In the genomic region with DNA sequence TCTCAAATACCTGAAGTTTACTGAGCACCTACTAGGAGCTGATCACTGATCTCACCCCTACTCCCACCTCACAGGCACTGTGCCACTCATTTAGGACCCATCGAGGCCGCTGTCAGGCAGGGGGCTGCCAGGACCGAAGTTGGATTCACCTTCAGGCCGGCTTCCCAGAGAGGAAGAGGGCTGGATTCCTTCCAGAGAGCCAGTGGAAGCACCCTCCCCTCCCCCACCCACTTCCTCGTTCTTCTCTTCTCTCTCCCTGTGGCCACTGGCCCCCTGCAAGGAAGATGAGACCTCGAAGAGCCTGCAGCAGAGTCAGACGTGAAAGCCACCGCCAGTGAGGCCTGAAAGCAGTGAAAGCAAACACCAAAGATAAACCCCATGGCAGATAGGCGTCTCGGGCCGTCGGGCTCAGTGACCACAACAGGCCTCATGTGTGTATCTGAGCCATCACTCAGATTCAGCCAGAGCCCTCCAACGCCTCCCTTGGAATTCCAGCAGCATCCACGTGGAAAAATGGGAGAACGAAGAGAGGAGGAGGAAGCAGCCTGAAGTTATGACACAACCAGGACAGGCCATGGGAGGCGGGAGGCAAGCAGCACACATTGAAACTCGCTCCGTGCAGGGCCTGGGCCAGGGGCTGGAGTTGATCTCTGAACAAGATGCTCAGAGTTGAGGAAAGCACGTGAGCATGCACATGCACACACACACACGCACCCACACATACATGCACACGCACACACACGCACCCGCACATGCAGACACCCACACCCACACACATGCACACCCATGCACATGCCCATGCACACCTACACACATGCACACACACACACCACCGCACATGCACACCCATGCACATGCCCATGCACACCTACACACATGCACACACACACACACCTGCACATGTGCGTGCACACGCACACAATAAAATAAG, we compare ENCODE assay signal across 1 cellular context.
TF ChIP-seq lines count a peak whose summit lies in the region.

No MANE protein-coding gene starts in this region.

TF ChIP-seq in K562, 482 proteins besides CTCF, POLR2A, EP300 and RAD21 (continued from another document and continues in another):
- TF ChIP-seq, protein P1, sequence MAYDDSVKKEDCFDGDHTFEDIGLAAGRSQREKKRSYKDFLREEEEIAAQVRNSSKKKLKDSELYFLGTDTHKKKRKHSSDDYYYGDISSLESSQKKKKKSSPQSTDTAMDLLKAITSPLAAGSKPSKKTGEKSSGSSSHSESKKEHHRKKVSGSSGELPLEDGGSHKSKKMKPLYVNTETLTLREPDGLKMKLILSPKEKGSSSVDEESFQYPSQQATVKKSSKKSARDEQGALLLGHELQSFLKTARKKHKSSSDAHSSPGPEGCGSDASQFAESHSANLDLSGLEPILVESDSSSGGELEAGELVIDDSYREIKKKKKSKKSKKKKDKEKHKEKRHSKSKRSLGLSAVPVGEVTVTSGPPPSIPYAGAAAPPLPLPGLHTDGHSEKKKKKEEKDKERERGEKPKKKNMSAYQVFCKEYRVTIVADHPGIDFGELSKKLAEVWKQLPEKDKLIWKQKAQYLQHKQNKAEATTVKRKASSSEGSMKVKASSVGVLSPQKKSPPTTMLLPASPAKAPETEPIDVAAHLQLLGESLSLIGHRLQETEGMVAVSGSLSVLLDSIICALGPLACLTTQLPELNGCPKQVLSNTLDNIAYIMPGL (CRISPR knock-in tag; IDR thresholded peaks at IDR 0.05) = no peak
- TF ChIP-seq HDAC8 (tag; IDR thresholded peaks at IDR 0.05) (no peak), FIP1L1 (IDR thresholded peaks at IDR 0.05; ENCODE audit: low read depth, low read length, poor library complexity, severe bottlenecking) (no peak), ZNF316 (IDR thresholded peaks at IDR 0.05) (no peak), ZNF184 (CRISPR knock-in tag; IDR thresholded peaks at IDR 0.05) (no peak), ZNF282 (CRISPR knock-in tag; IDR thresholded peaks at IDR 0.05) (0 out of 2 replicates have a peak, but pooled peaks have one; percentile 35), ZNF830 (CRISPR knock-in tag; IDR thresholded peaks at IDR 0.05) (no peak), GTF2F1 (IDR thresholded peaks at IDR 0.05; ENCODE audit: low read depth, low read length) (no peak), PCBP1 (IDR thresholded peaks at IDR 0.05; ENCODE audit: low read depth, low read length, poor library complexity, severe bottlenecking) (no peak), NELFE (IDR thresholded peaks at IDR 0.05; ENCODE audit: insufficient read depth, insufficient read length) (no peak), ADNP (tag; IDR thresholded peaks at IDR 0.05) (no peak), PPARD (CRISPR knock-in tag; IDR thresholded peaks at IDR 0.05) (no peak), SUPT5H (IDR thresholded peaks at IDR 0.05) (no peak), DACH1 (IDR thresholded peaks at IDR 0.05; ENCODE audit: partially characterized antibody) (no peak), POU5F1 (IDR thresholded peaks at IDR 0.05; ENCODE audit: borderline replicate concordance, low read depth, low read length, partially characterized antibody) (no peak), POLR2AphosphoS2 (IDR thresholded peaks at IDR 0.05; ENCODE audit: low read length) (no peak), PHF8 (IDR thresholded peaks at IDR 0.05; ENCODE audit: borderline replicate concordance, low read length) (no peak), KLF6 (CRISPR knock-in tag; IDR thresholded peaks at IDR 0.05; ENCODE audit: borderline replicate concordance) (0 out of 2 replicates have a peak, but pooled peaks have one; percentile 64), ILF3 (IDR thresholded peaks at IDR 0.05; ENCODE audit: borderline replicate concordance) (no peak), PTTG1 (tag; IDR thresholded peaks at IDR 0.05; ENCODE audit: low read depth) (no peak), ZFP1 (CRISPR knock-in tag; IDR thresholded peaks at IDR 0.05) (no peak), ZZZ3 (IDR thresholded peaks at IDR 0.05) (no peak), ERF (CRISPR knock-in tag; IDR thresholded peaks at IDR 0.05) (no peak), SMC3 (conservative IDR thresholded peaks at IDR 0.05; ENCODE audit: insufficient read depth, low read depth, low read length) (no peak), CHD2 (IDR thresholded peaks at IDR 0.05; ENCODE audit: low read depth, low read length) (peak; percentile 36; the same call in 1 of the 2 replicates), ZKSCAN3 (CRISPR knock-in tag; IDR thresholded peaks at IDR 0.05) (no peak), PHF20 (IDR thresholded peaks at IDR 0.05; ENCODE audit: partially characterized antibody) (peak; percentile 36), SP2 (IDR thresholded peaks at IDR 0.05; ENCODE audit: extremely low read depth, low read depth, low read length, poor library complexity, severe bottlenecking) (no peak), CBX3 (IDR thresholded peaks at IDR 0.05; ENCODE audit: borderline replicate concordance in 1 of 2, low read length in 2 of 2) (no peak), ZNF764 (CRISPR knock-in tag; IDR thresholded peaks at IDR 0.05; ENCODE audit: low read depth) (no peak)
- TF ChIP-seq, protein P2, sequence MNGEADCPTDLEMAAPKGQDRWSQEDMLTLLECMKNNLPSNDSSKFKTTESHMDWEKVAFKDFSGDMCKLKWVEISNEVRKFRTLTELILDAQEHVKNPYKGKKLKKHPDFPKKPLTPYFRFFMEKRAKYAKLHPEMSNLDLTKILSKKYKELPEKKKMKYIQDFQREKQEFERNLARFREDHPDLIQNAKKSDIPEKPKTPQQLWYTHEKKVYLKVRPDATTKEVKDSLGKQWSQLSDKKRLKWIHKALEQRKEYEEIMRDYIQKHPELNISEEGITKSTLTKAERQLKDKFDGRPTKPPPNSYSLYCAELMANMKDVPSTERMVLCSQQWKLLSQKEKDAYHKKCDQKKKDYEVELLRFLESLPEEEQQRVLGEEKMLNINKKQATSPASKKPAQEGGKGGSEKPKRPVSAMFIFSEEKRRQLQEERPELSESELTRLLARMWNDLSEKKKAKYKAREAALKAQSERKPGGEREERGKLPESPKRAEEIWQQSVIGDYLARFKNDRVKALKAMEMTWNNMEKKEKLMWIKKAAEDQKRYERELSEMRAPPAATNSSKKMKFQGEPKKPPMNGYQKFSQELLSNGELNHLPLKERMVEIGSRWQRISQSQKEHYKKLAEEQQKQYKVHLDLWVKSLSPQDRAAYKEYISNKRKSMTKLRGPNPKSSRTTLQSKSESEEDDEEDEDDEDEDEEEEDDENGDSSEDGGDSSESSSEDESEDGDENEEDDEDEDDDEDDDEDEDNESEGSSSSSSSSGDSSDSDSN (IDR thresholded peaks at IDR 0.05; ENCODE audit: borderline replicate concordance in 1 of 2, low read depth in 2 of 2, low read length in 2 of 2) = 0 out of 4 replicates have a peak, but pooled peaks of 1 of the 2 experiments have one; percentile 35
- TF ChIP-seq, protein P3, sequence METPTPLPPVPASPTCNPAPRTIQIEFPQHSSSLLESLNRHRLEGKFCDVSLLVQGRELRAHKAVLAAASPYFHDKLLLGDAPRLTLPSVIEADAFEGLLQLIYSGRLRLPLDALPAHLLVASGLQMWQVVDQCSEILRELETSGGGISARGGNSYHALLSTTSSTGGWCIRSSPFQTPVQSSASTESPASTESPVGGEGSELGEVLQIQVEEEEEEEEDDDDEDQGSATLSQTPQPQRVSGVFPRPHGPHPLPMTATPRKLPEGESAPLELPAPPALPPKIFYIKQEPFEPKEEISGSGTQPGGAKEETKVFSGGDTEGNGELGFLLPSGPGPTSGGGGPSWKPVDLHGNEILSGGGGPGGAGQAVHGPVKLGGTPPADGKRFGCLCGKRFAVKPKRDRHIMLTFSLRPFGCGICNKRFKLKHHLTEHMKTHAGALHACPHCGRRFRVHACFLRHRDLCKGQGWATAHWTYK (CRISPR knock-in tag; IDR thresholded peaks at IDR 0.05) = peak; percentile 33; the same call in 1 of the 2 replicates
- TF ChIP-seq, protein P4, sequence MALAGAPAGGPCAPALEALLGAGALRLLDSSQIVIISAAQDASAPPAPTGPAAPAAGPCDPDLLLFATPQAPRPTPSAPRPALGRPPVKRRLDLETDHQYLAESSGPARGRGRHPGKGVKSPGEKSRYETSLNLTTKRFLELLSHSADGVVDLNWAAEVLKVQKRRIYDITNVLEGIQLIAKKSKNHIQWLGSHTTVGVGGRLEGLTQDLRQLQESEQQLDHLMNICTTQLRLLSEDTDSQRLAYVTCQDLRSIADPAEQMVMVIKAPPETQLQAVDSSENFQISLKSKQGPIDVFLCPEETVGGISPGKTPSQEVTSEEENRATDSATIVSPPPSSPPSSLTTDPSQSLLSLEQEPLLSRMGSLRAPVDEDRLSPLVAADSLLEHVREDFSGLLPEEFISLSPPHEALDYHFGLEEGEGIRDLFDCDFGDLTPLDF (CRISPR knock-in tag; IDR thresholded peaks at IDR 0.05) = no peak
- TF ChIP-seq, protein P5, sequence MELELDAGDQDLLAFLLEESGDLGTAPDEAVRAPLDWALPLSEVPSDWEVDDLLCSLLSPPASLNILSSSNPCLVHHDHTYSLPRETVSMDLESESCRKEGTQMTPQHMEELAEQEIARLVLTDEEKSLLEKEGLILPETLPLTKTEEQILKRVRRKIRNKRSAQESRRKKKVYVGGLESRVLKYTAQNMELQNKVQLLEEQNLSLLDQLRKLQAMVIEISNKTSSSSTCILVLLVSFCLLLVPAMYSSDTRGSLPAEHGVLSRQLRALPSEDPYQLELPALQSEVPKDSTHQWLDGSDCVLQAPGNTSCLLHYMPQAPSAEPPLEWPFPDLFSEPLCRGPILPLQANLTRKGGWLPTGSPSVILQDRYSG (tag; conservative IDR thresholded peaks at IDR 0.05; ENCODE audit: low read depth) = no peak
- TF ChIP-seq, protein P6, sequence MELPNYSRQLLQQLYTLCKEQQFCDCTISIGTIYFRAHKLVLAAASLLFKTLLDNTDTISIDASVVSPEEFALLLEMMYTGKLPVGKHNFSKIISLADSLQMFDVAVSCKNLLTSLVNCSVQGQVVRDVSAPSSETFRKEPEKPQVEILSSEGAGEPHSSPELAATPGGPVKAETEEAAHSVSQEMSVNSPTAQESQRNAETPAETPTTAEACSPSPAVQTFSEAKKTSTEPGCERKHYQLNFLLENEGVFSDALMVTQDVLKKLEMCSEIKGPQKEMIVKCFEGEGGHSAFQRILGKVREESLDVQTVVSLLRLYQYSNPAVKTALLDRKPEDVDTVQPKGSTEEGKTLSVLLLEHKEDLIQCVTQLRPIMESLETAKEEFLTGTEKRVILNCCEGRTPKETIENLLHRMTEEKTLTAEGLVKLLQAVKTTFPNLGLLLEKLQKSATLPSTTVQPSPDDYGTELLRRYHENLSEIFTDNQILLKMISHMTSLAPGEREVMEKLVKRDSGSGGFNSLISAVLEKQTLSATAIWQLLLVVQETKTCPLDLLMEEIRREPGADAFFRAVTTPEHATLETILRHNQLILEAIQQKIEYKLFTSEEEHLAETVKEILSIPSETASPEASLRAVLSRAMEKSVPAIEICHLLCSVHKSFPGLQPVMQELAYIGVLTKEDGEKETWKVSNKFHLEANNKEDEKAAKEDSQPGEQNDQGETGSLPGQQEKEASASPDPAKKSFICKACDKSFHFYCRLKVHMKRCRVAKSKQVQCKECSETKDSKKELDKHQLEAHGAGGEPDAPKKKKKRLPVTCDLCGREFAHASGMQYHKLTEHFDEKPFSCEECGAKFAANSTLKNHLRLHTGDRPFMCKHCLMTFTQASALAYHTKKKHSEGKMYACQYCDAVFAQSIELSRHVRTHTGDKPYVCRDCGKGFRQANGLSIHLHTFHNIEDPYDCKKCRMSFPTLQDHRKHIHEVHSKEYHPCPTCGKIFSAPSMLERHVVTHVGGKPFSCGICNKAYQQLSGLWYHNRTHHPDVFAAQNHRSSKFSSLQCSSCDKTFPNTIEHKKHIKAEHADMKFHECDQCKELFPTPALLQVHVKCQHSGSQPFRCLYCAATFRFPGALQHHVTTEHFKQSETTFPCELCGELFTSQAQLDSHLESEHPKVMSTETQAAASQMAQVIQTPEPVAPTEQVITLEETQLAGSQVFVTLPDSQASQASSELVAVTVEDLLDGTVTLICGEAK (IDR thresholded peaks at IDR 0.05) = no peak
- TF ChIP-seq, protein P6 (CRISPR knock-in tag; IDR thresholded peaks at IDR 0.05) = 0 out of 2 replicates have a peak, but pooled peaks have one; percentile 27
- TF ChIP-seq, protein P7, sequence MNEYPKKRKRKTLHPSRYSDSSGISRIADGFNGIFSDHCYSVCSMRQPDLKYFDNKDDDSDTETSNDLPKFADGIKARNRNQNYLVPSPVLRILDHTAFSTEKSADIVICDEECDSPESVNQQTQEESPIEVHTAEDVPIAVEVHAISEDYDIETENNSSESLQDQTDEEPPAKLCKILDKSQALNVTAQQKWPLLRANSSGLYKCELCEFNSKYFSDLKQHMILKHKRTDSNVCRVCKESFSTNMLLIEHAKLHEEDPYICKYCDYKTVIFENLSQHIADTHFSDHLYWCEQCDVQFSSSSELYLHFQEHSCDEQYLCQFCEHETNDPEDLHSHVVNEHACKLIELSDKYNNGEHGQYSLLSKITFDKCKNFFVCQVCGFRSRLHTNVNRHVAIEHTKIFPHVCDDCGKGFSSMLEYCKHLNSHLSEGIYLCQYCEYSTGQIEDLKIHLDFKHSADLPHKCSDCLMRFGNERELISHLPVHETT (CRISPR knock-in tag; conservative IDR thresholded peaks at IDR 0.05 in 1 of 2, IDR thresholded peaks at IDR 0.05 in 1 of 2) = peak in 1 of 2 experiments; percentile 55; a peak in 1 of 4 replicates
- TF ChIP-seq, protein P8, sequence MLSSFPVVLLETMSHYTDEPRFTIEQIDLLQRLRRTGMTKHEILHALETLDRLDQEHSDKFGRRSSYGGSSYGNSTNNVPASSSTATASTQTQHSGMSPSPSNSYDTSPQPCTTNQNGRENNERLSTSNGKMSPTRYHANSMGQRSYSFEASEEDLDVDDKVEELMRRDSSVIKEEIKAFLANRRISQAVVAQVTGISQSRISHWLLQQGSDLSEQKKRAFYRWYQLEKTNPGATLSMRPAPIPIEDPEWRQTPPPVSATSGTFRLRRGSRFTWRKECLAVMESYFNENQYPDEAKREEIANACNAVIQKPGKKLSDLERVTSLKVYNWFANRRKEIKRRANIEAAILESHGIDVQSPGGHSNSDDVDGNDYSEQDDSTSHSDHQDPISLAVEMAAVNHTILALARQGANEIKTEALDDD (IDR thresholded peaks at IDR 0.05) = no peak
